In the genomic region with DNA sequence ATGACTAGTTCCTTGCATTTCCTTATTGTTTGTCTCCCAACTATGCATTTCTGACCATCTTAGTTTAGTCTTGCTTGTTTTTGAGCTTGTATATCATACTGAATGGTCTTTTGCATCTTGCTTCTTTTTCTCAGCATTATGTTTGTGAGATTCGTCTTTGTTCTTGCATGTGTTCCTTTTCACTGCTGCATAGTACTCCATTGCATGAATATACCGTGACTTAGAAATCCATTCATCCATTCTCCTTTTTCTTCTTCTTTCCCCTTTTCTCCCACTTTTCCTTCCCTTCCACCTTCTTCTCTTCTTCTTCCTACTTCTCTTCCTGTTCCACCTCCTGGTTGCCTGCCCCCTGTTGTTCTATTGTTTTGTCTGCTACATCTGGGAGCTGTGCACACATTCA, we compare ENCODE assay signal across 22 cellular contexts. TPM values are rescaled to one million over a fixed set of nuclear protein-coding genes. Genes with fewer than 3 reads are reported as not detected.
"Had no signal": no experiment of that assay in that cellular context is flagged by ENCODE, and none has a peak within 500 bp of the region (broad histone marks: within the 10 kb centered on the region; RNA-seq: fewer than 3 reads in every experiment).

No MANE protein-coding gene starts in this region.

- ATAC-seq: Panc1, PC-3, SK-N-SH treated with all-trans-retinoic acid at 6 μM for 48 hours had no signal

- DNase-seq: IMR-90; Kasumi-1; MM.1S; NCI-H2029; NCI-H2081 treated with DMSO at 0.1 percent for 48 hours; NCI-H2171; NCI-H226; NCI-H446; NCI-H524; NCI-H82; NK-92 treated with Interleukin-12 subunit alpha and Interleukin-12 subunit beta, amount 100 ng/mL, for 24 hours; PC-3; SHP77 treated with DMSO at 0.1 percent for 48 hours; SJCRH30; T-helper 1 cell had no signal

- H3K9ac ChIP-seq: KMS-11 had no signal

- H3K36me3 ChIP-seq: SJCRH30 had no signal

- H3K4me2 ChIP-seq: KMS-11 had no signal

- H3K4me3 ChIP-seq: SJCRH30 had no signal

- H3K4me1 ChIP-seq: SJCRH30 had no signal

- H3K9me3 ChIP-seq: SJCRH30 had no signal

- H3K27ac ChIP-seq: HL-60, KMS-11, RWPE1, SJCRH30 had no signal

RNA-seq across cellular contexts. Expression of gene CDH22, which starts 42.8 kb away (rescaled TPM):
- total RNA-seq: IMR-90, M059J, OCI-LY7, PC-3 had no signal
- polyA plus RNA-seq: IMR-90 had no signal
